In the genomic region with DNA sequence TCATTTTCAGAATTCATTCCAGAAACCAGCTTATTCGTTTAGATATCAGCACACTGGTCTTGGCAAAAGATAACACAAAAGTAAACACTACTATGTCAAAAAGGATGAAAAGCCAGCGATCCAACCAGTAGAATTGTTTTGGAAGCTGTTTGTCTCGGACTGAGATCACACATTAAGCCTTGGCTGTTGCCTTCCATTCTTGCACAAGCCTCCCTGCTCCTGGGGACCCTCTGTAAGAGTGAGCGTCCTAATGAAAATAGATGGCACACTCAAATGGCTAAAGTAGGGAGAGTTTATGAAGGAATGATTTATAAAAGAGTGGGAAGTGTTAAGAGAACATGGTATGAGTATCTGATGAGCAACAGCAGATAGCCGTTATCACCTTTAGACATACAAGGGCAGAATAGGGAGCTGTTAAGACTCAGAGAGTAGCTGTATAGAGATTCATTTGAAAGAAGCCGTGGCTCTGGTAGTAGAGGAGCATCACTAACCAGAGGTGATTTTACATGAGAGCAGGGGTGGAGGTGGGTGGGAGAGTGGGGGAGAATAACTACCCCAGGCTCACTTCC, we compare ENCODE assay signal across 1 cellular context.
A peak's percentile ranks its signal among the peaks of the same experiment; 100 is the strongest.
TF ChIP-seq lines count a peak whose summit lies in the region.

No MANE protein-coding gene starts in this region.

TF ChIP-seq in K562, 482 proteins besides CTCF, POLR2A, EP300 and RAD21 (continued from another document and continues in another):
- TF ChIP-seq ZFP36 (IDR thresholded peaks at IDR 0.05; ENCODE audit: low read depth, low read length, partially characterized antibody) (peak; percentile 17), CBX2 (IDR thresholded peaks at IDR 0.05; ENCODE audit: insufficient read depth, low read length, poor library complexity, severe bottlenecking) (no peak), ZNF354B (CRISPR knock-in tag; IDR thresholded peaks at IDR 0.05) (no peak), ZNF197 (CRISPR knock-in tag; IDR thresholded peaks at IDR 0.05; ENCODE audit: low read depth) (peak; percentile 63; the same call in 1 of the 2 replicates), MAZ (CRISPR knock-in tag; conservative IDR thresholded peaks at IDR 0.05 in 1 of 2, IDR thresholded peaks at IDR 0.05 in 1 of 2) (no peak; a peak in 1 of 4 replicates), ZNF592 (IDR thresholded peaks at IDR 0.05) (peak; percentile 18; the same call in 1 of the 2 replicates), CREB1 (IDR thresholded peaks at IDR 0.05) (no peak), CREB1 (CRISPR knock-in tag; IDR thresholded peaks at IDR 0.05) (no peak), ZNF668 (CRISPR knock-in tag; IDR thresholded peaks at IDR 0.05) (no peak), MIER1 (IDR thresholded peaks at IDR 0.05; ENCODE audit: low read depth) (no peak), BDP1 (IDR thresholded peaks at IDR 0.05; ENCODE audit: insufficient read depth, insufficient read length) (no peak), SFPQ (IDR thresholded peaks at IDR 0.05; ENCODE audit: low read depth, low read length) (no peak), CLOCK (CRISPR knock-in tag; IDR thresholded peaks at IDR 0.05; ENCODE audit: borderline replicate concordance) (no peak), ZNF282 (CRISPR knock-in tag; IDR thresholded peaks at IDR 0.05) (no peak), RREB1 (CRISPR knock-in tag; IDR thresholded peaks at IDR 0.05) (no peak), ZNF561 (CRISPR knock-in tag; conservative IDR thresholded peaks at IDR 0.05) (no peak), ZNF174 (CRISPR knock-in tag; IDR thresholded peaks at IDR 0.05) (no peak), MYBL2 (IDR thresholded peaks at IDR 0.05; ENCODE audit: low read depth) (peak; percentile 48; the same call in 1 of the 2 replicates), MYBL2 (CRISPR knock-in tag; IDR thresholded peaks at IDR 0.05; ENCODE audit: borderline replicate concordance) (no peak)
- TF ChIP-seq, protein P1, sequence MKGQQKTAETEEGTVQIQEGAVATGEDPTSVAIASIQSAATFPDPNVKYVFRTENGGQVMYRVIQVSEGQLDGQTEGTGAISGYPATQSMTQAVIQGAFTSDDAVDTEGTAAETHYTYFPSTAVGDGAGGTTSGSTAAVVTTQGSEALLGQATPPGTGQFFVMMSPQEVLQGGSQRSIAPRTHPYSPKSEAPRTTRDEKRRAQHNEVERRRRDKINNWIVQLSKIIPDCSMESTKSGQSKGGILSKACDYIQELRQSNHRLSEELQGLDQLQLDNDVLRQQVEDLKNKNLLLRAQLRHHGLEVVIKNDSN (CRISPR knock-in tag; IDR thresholded peaks at IDR 0.05): no peak
- TF ChIP-seq, protein P2, sequence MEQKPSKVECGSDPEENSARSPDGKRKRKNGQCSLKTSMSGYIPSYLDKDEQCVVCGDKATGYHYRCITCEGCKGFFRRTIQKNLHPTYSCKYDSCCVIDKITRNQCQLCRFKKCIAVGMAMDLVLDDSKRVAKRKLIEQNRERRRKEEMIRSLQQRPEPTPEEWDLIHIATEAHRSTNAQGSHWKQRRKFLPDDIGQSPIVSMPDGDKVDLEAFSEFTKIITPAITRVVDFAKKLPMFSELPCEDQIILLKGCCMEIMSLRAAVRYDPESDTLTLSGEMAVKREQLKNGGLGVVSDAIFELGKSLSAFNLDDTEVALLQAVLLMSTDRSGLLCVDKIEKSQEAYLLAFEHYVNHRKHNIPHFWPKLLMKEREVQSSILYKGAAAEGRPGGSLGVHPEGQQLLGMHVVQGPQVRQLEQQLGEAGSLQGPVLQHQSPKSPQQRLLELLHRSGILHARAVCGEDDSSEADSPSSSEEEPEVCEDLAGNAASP (IDR thresholded peaks at IDR 0.05): no peak
- TF ChIP-seq, protein P3, sequence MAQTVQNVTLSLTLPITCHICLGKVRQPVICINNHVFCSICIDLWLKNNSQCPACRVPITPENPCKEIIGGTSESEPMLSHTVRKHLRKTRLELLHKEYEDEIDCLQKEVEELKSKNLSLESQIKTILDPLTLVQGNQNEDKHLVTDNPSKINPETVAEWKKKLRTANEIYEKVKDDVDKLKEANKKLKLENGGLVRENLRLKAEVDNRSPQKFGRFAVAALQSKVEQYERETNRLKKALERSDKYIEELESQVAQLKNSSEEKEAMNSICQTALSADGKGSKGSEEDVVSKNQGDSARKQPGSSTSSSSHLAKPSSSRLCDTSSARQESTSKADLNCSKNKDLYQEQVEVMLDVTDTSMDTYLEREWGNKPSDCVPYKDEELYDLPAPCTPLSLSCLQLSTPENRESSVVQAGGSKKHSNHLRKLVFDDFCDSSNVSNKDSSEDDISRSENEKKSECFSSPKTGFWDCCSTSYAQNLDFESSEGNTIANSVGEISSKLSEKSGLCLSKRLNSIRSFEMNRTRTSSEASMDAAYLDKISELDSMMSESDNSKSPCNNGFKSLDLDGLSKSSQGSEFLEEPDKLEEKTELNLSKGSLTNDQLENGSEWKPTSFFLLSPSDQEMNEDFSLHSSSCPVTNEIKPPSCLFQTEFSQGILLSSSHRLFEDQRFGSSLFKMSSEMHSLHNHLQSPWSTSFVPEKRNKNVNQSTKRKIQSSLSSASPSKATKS (CRISPR knock-in tag; IDR thresholded peaks at IDR 0.05): no peak
- TF ChIP-seq, protein P4, sequence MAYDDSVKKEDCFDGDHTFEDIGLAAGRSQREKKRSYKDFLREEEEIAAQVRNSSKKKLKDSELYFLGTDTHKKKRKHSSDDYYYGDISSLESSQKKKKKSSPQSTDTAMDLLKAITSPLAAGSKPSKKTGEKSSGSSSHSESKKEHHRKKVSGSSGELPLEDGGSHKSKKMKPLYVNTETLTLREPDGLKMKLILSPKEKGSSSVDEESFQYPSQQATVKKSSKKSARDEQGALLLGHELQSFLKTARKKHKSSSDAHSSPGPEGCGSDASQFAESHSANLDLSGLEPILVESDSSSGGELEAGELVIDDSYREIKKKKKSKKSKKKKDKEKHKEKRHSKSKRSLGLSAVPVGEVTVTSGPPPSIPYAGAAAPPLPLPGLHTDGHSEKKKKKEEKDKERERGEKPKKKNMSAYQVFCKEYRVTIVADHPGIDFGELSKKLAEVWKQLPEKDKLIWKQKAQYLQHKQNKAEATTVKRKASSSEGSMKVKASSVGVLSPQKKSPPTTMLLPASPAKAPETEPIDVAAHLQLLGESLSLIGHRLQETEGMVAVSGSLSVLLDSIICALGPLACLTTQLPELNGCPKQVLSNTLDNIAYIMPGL (CRISPR knock-in tag; IDR thresholded peaks at IDR 0.05): no peak
- TF ChIP-seq, protein P5, sequence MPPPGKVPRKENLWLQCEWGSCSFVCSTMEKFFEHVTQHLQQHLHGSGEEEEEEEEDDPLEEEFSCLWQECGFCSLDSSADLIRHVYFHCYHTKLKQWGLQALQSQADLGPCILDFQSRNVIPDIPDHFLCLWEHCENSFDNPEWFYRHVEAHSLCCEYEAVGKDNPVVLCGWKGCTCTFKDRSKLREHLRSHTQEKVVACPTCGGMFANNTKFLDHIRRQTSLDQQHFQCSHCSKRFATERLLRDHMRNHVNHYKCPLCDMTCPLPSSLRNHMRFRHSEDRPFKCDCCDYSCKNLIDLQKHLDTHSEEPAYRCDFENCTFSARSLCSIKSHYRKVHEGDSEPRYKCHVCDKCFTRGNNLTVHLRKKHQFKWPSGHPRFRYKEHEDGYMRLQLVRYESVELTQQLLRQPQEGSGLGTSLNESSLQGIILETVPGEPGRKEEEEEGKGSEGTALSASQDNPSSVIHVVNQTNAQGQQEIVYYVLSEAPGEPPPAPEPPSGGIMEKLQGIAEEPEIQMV (tag; conservative IDR thresholded peaks at IDR 0.05; ENCODE audit: low read depth): no peak
